Comparison of ENCODE assay signal across 23 cellular contexts in genomic region chr11:130547761-130548490, GRCh38.
DNase-seq lines count a peak whose midpoint lies in the region; ATAC-seq, FAIRE-seq and TF ChIP-seq lines count a peak whose summit lies in the region.
"Had no signal": no experiment of that assay in that cellular context is flagged by ENCODE, and none has a peak within 500 bp of the region (broad histone marks: within the 10 kb centered on the region; RNA-seq: fewer than 3 reads in every experiment).

No MANE protein-coding gene starts in this region.

- H2BK5ac ChIP-seq in mesenchymal stem cell (ENCODE audit: low read depth, low read length, poor library complexity, severe bottlenecking), result no peak overlapping the region

- H2AFZ ChIP-seq in mammary epithelial cell (ENCODE audit: low read depth, low read length), result no peak overlapping the region
- H2AFZ ChIP-seq in mesenchymal stem cell (ENCODE audit: low read depth, low read length), result no peak overlapping the region
- H2AFZ ChIP-seq: GM23338 had no signal

- H3K27ac ChIP-seq in mammary epithelial cell (ENCODE audit: insufficient read depth, low read depth, low read length) (no peak overlapping the region), mesenchymal stem cell (ENCODE audit: low read length, poor library complexity, severe bottlenecking) (no peak overlapping the region), small intestine (ENCODE audit: low read depth in 1 of 2, low read length in 1 of 2) (no peak overlapping the region), psoas muscle (no peak overlapping the region), SJCRH30 (no peak overlapping the region)
- H3K27ac ChIP-seq: 22Rv1; A549; BLaER1 treated with 17β-estradiol and CSF1 and Interleukin-3, amounts not matched to agents 10 nM and 100 nM had no signal

- H2AK5ac ChIP-seq in mesenchymal stem cell (ENCODE audit: low read length, severe bottlenecking), result no peak overlapping the region

- no peaks in the 10 kb centered on the region for H3K4me1 ChIP-seq in mammary epithelial cell (ENCODE audit: insufficient read depth, low read length)
- peaks cover 4% of the 10 kb centered on the region for H3K4me1 ChIP-seq in mesenchymal stem cell (ENCODE audit: control insufficient read depth, insufficient read depth, low read depth, low read length)
- no peaks in the 10 kb centered on the region for H3K4me1 ChIP-seq in small intestine (ENCODE audit: control insufficient read depth in 2 of 2, insufficient read depth in 1 of 2, low read depth in 1 of 2, low read length in 1 of 2)
- peaks cover 12% of the 10 kb centered on the region for H3K4me1 ChIP-seq in psoas muscle
- no peaks in the 10 kb centered on the region for H3K4me1 ChIP-seq in SJCRH30
- H3K4me1 ChIP-seq: A549, BE2C had no signal

- CTCF ChIA-PET in mammary epithelial cell (lab: Charles Lee; ENCODE audit: low non-redundant PET), result no interaction called here

- TF ChIP-seq CTCF in mammary epithelial cell (conservative IDR thresholded peaks at IDR 0.05 in 1 of 2, IDR thresholded peaks at IDR 0.05 in 1 of 2; ENCODE audit: extremely low read depth in 1 of 2, insufficient read depth in 1 of 2, low read depth in 1 of 2, low read length in 2 of 2) (no peak), psoas muscle (IDR thresholded peaks at IDR 0.05) (no peak)

- no peak overlapping the region for H3K9ac ChIP-seq in mammary epithelial cell (ENCODE audit: insufficient read depth, low read length)
- H3K9ac ChIP-seq in mesenchymal stem cell (ENCODE audit: low read length), result no peak overlapping the region
- H3K9ac ChIP-seq: BLaER1 treated with 17β-estradiol and CSF1 and Interleukin-3, amounts not matched to agents 10 nM and 100 nM had no signal

- no peaks in the 10 kb centered on the region for H3K79me1 ChIP-seq in mesenchymal stem cell (replicated peaks; ENCODE audit: low read length, poor library complexity, severe bottlenecking)

- H3K27me3 ChIP-seq in mammary epithelial cell (ENCODE audit: insufficient read depth, low read length) (no peaks in the 10 kb centered on the region), mesenchymal stem cell (ENCODE audit: control insufficient read depth in 1 of 2, insufficient read depth in 1 of 2, low read length in 2 of 2) (peaks cover 0 to 6% of the 10 kb centered on the region in 2 experiments), small intestine (ENCODE audit: control insufficient read depth in 2 of 2, insufficient read depth in 2 of 2, low read length in 2 of 2) (no peaks in the 10 kb centered on the region), psoas muscle (ENCODE audit: insufficient read depth in 3 of 3, low read length in 2 of 3) (no peaks in the 10 kb centered on the region), SJCRH30 (no peaks in the 10 kb centered on the region)
- H3K27me3 ChIP-seq: BE2C; BLaER1 treated with 17β-estradiol and CSF1 and Interleukin-3, amounts not matched to agents 10 nM and 100 nM had no signal

- H3K23ac ChIP-seq in mesenchymal stem cell (ENCODE audit: low read length in 2 of 2), result peak overlapping the region in 1 of 2 experiments; percentile 1

- no peaks in the 10 kb centered on the region for H3K79me2 ChIP-seq in mammary epithelial cell (ENCODE audit: insufficient read depth, low read length)

- H3K9me3 ChIP-seq in mammary epithelial cell (replicated peaks; ENCODE audit: insufficient read depth, low read length) (no peaks in the 10 kb centered on the region), mesenchymal stem cell (ENCODE audit: control insufficient read depth, low read length) (no peaks in the 10 kb centered on the region), small intestine (ENCODE audit: control insufficient read depth, low read depth) (no peaks in the 10 kb centered on the region), psoas muscle (no peaks in the 10 kb centered on the region), SJCRH30 (replicated peaks) (no peaks in the 10 kb centered on the region)
- H3K9me3 ChIP-seq: A549, BE2C had no signal

- H3K36me3 ChIP-seq in mammary epithelial cell (ENCODE audit: insufficient read depth, low read length), result no peaks in the 10 kb centered on the region
- H3K36me3 ChIP-seq in mesenchymal stem cell (ENCODE audit: control insufficient read depth in 1 of 2, insufficient read depth in 2 of 2, low read depth in 1 of 2, low read length in 2 of 2), result no peaks in the 10 kb centered on the region
- no peaks in the 10 kb centered on the region for H3K36me3 ChIP-seq in small intestine (ENCODE audit: control insufficient read depth in 2 of 2, insufficient read depth in 2 of 2, low read length in 2 of 2)
- H3K36me3 ChIP-seq in psoas muscle (ENCODE audit: insufficient read depth in 1 of 2, low read depth in 1 of 2), result no peaks in the 10 kb centered on the region
- no peaks in the 10 kb centered on the region for H3K36me3 ChIP-seq in SJCRH30
- H3K36me3 ChIP-seq: BE2C; BLaER1 treated with 17β-estradiol and CSF1 and Interleukin-3, amounts not matched to agents 10 nM and 100 nM had no signal

- no peak overlapping the region for H3K4ac ChIP-seq in mesenchymal stem cell (ENCODE audit: low read depth in 1 of 2, low read length in 2 of 2)

- no TSS peak for BruUV-seq in mammary epithelial cell (replicated peaks; lab: Mats Ljungman, UMichigan)

- dilution Hi-C loops in mammary epithelial cell (cut with HindIII; ENCODE audit: low sequenced_read_pairs), result no loop called here

- peak overlapping the region in 1 of 2 experiments; percentile 49 for H3K18ac ChIP-seq in mesenchymal stem cell (ENCODE audit: low read depth in 1 of 2, low read length in 2 of 2)

- in situ Hi-C loops in T47D (cut with HindIII; ENCODE audit: low pct_unique_long_range_greater_than_20kb, low sequenced_read_pairs), result no loop called here
- in situ Hi-C loops in mammary epithelial cell (cut with MboI; ENCODE audit: low sequenced_read_pairs in 2 of 2), result no loop called here

- no peaks in the 10 kb centered on the region for H4K20me1 ChIP-seq in mammary epithelial cell (ENCODE audit: insufficient read depth, low read length)
- H4K20me1 ChIP-seq: BLaER1 treated with 17β-estradiol and CSF1 and Interleukin-3, amounts not matched to agents 10 nM and 100 nM had no signal

- H3K14ac ChIP-seq in mesenchymal stem cell (ENCODE audit: low read length in 2 of 2), result peak overlapping the region in 1 of 2 experiments; percentile 68

- peak; percentile 76 to 90 for DNase-seq in T47D (ENCODE audit: low read depth in 1 of 2, low spot score in 1 of 2)
- DNase-seq in mammary epithelial cell, result no peak
- no peak for DNase-seq in mesenchymal stem cell
- peak; percentile 16 for DNase-seq in small intestine
- no peak for DNase-seq in psoas muscle
- DNase-seq in islet precursor cell, result no peak
- no peak for DNase-seq in 8988T
- DNase-seq in SJCRH30, result no peak
- DNase-seq: AML-193; BE2C; CD4-positive, alpha-beta T cell; CD8-positive, alpha-beta memory T cell; DMS 273 treated with DMSO at 0.1 percent for 48 hours; DMS79; GDM1; H9 had no signal

- no peak overlapping the region for H4K8ac ChIP-seq in mesenchymal stem cell (ENCODE audit: low read length)

- no peak overlapping the region for H3K4me2 ChIP-seq in mammary epithelial cell (ENCODE audit: insufficient read depth, low read depth, low read length)
- H3K4me2 ChIP-seq in mesenchymal stem cell (ENCODE audit: low read length, poor library complexity, severe bottlenecking), result no peak overlapping the region
- H3K4me2 ChIP-seq: A549; BLaER1 treated with 17β-estradiol and CSF1 and Interleukin-3, amounts not matched to agents 10 nM and 100 nM; GM23338 had no signal

- no peak overlapping the region for H4K91ac ChIP-seq in mesenchymal stem cell (ENCODE audit: low read length)

- no peak overlapping the region for H2BK120ac ChIP-seq in mesenchymal stem cell (ENCODE audit: low read depth, low read length)

- no peak overlapping the region for H2BK12ac ChIP-seq in mesenchymal stem cell (ENCODE audit: low read length in 2 of 2)

- no peak for ATAC-seq in psoas muscle
- ATAC-seq: A549, GM12878, GM23338, HCT116 had no signal

- H3K4me3 ChIP-seq in mammary epithelial cell (replicated peaks in 1 of 3; ENCODE audit: insufficient read depth in 1 of 3, low read depth in 2 of 3, low read length in 3 of 3) (no peak overlapping the region), mesenchymal stem cell (ENCODE audit: insufficient read depth in 1 of 2, low read depth in 1 of 2, low read length in 2 of 2) (no peak overlapping the region), small intestine (ENCODE audit: low read depth in 1 of 2, low read length in 2 of 2) (no peak overlapping the region), psoas muscle (no peak overlapping the region), SJCRH30 (no peak overlapping the region)
- H3K4me3 ChIP-seq: A549; BLaER1 treated with 17β-estradiol and CSF1 and Interleukin-3, amounts not matched to agents 10 nM and 100 nM; GM12878; GM23338 had no signal

- peak overlapping the region; percentile 9 for H2BK15ac ChIP-seq in mesenchymal stem cell (ENCODE audit: low read depth, poor library complexity, severe bottlenecking)

- intact Hi-C loops in mammary epithelial cell (cut with micrococcal nuclease) (no loop called here), psoas muscle (cut with DNase I) (no loop called here)

- WGBS in mammary epithelial cell (ENCODE audit: low coverage, missing lambda C conversion rate), result 81% methylated on average over 7 of the region's 7 CpGs
- 87% methylated on average over 7 of the region's 7 CpGs for WGBS in mesenchymal stem cell
- 63 to 78% (median 66%) methylated on average over 7 of the region's 7 CpGs for WGBS in small intestine, 3 donors
- WGBS in psoas muscle, 3 donors, result 89 to 95% (median 89%) methylated on average over 7 of the region's 7 CpGs

- FAIRE-seq in small intestine (lab: Jason Lieb, UNC), result no peak
- FAIRE-seq: A549, D721Med had no signal

Comparison
In these comparisons a context has a peak if more than half of its experiments do, and no peak if none do; other contexts are left out.
1. DNase-seq: peak in T47D (2 of 2) and small intestine (single experiment); none in mammary epithelial cell (single experiment), mesenchymal stem cell (single experiment), psoas muscle (0 of 2), islet precursor cell (single experiment), 8988T (single experiment) and SJCRH30 (0 of 2).